Comparison of ENCODE assay signal across 28 cellular contexts in the genomic region with DNA sequence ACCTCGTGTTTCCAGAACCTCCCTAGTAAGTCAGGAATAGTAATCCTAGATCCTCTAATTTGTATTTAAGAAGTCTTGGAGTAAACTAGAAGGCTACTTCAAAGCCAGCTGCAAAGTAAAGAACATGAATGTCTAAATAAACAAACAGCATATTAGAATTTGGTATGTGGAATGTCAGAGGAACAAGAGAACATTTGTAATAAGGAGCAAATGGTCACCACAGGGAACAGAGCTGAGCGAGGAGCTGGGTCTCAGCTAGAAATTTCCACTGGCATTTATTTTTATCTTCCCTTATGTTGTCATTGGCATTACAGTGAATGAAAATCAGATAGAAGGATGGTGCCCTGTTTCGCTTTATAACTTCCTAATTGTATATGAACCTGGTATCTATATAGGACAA. TPM values are rescaled to one million over a fixed set of nuclear protein-coding genes. Genes with fewer than 3 reads are reported as not detected.
A peak's percentile ranks its signal among the peaks of the same experiment; 100 is the strongest.
DNase-seq lines count a peak whose midpoint lies in the region; ATAC-seq and TF ChIP-seq lines count a peak whose summit lies in the region.
"Had no signal": no experiment of that assay in that cellular context is flagged by ENCODE, and none has a peak within 500 bp of the region (broad histone marks: within the 10 kb centered on the region; RNA-seq: fewer than 3 reads in every experiment).

No MANE protein-coding gene starts in this region.

- peaks cover 61% of the 10 kb centered on the region for H3K4me1 ChIP-seq in GM23248 (ENCODE audit: insufficient read depth)
- H3K4me1 ChIP-seq in SJCRH30 = peaks cover 11% of the 10 kb centered on the region
- H3K4me1 ChIP-seq: BE2C, parathyroid adenoma had no signal

- peaks cover 9% of the 10 kb centered on the region; the same call in 1 of the 2 replicates for H4K20me1 ChIP-seq in GM23248 (ENCODE audit: insufficient read depth)

- in situ Hi-C loops in GM23248 (cut with MboI) = no loop called here

- no peak for TF ChIP-seq CTCF in chondrocyte (IDR thresholded peaks at IDR 0.05)
- TF ChIP-seq CTCF in osteocyte (IDR thresholded peaks at IDR 0.05) = no peak

- H3K9ac ChIP-seq in GM23248 = peak overlapping the region; percentile 40
- H3K9ac ChIP-seq: neural progenitor cell, parathyroid adenoma had no signal

- H3K27ac Mint-ChIP-seq in chondrocyte (ENCODE audit: unreplicated experiment) = peak overlapping the region; percentile 55
- peak overlapping the region; percentile 76 for H3K27ac Mint-ChIP-seq in osteocyte (ENCODE audit: unreplicated experiment)
- H3K27ac Mint-ChIP-seq: activated CD8-positive, alpha-beta memory T cell treated with anti-CD3 and anti-CD28 coated beads, Interleukin-2, amount 10 ng/mL, durations not matched to agents 7 days and 5 days; activated naive CD8-positive, alpha-beta T cell treated with anti-CD3 and anti-CD28 coated beads, Interleukin-2, amount 10 ng/mL, durations not matched to agents 7 days and 5 days; IgD-negative memory B cell; neural progenitor cell had no signal

- H3K9me2 ChIP-seq in GM23248 (ENCODE audit: insufficient read depth) = no peaks in the 10 kb centered on the region

- H3K27me3 Mint-ChIP-seq in chondrocyte (ENCODE audit: low read depth) (no peaks in the 10 kb centered on the region), osteocyte (ENCODE audit: unreplicated experiment) (no peaks in the 10 kb centered on the region)
- H3K27me3 Mint-ChIP-seq: activated naive CD8-positive, alpha-beta T cell treated with anti-CD3 and anti-CD28 coated beads, Interleukin-2, amount 10 ng/mL, durations not matched to agents 7 days and 5 days had no signal

- no peak overlapping the region for H2AFZ ChIP-seq in GM23248
- H2AFZ ChIP-seq: neural progenitor cell, parathyroid adenoma had no signal

- no peaks in the 10 kb centered on the region for H3K27me3 ChIP-seq in GM23248 (replicated peaks; ENCODE audit: insufficient read depth)
- H3K27me3 ChIP-seq in SJCRH30 = no peaks in the 10 kb centered on the region
- H3K27me3 ChIP-seq: BE2C, neural progenitor cell, SJSA1, tibial artery had no signal

- ATAC-seq in HG02759 (IDR thresholded peaks at IDR 0.05; ENCODE audit: unreplicated experiment) = no peak
- no peak for ATAC-seq in GM21528 (IDR thresholded peaks at IDR 0.05; ENCODE audit: low FRiP score, unreplicated experiment)
- ATAC-seq: activated CD8-positive, alpha-beta memory T cell treated with anti-CD3 and anti-CD28 coated beads, Interleukin-2, amount 10 ng/mL, durations not matched to agents 7 days and 5 days; activated T-cell treated with anti-CD3 and anti-CD28 coated beads, Interleukin-2, amount 50 U/mL, for 4 hours; left cardiac atrium had no signal

- no peak overlapping the region for H3K4me2 ChIP-seq in GM23248 (ENCODE audit: unreplicated experiment)
- H3K4me2 ChIP-seq: neural progenitor cell had no signal

- no peak for DNase-seq in GM23248
- DNase-seq in SJCRH30 = peak; percentile 15 to 40
- no peak for DNase-seq in chondrocyte (ENCODE audit: low spot score)
- no peak for DNase-seq in osteocyte (ENCODE audit: extremely low spot score, unreplicated experiment)
- DNase-seq in NCI-H524 (lab: John Stamatoyannopoulos, UW) = no peak
- DNase-seq in GM19240 (ENCODE audit: insufficient read length, low spot score) = no peak
- DNase-seq: activated CD4-positive, alpha-beta T cell treated with anti-CD3 and anti-CD28 coated beads, Interleukin-2, amount 50 U/mL, for 4 hours; activated CD4-positive, CD25-positive, alpha-beta regulatory T cell; activated CD8-positive, alpha-beta memory T cell treated with anti-CD3 and anti-CD28 coated beads, Interleukin-2, amount 10 ng/mL, durations not matched to agents 7 days and 5 days; activated gamma-delta T cell treated with Interleukin-2 at 50 U/mL for 16 hours; activated naive CD8-positive, alpha-beta T cell treated with anti-CD3 and anti-CD28 coated beads, Interleukin-2, amount 10 ng/mL, durations not matched to agents 7 days and 5 days; activated T-cell treated with anti-CD3 and anti-CD28 coated beads, Interleukin-2, amount 50 U/mL, for 4 hours; BE2C; hippocampal formation; left cardiac atrium; NCI-H1436 treated with DMSO at 0.1 percent for 48 hours; NCI-H446 treated with DMSO at 0.1 percent for 48 hours; NCI-H82; retina; stimulated activated CD4-positive, alpha-beta T cell treated with anti-CD3 and anti-CD28 coated beads, Interleukin-4, amount 100 ng/mL, for 24 hours; T-helper 1 cell; tibial artery had no signal

- WGBS in GM23248 (ENCODE audit: low coverage in 1 of 2, low lambda C conversion rate in 2 of 2, missing lambda C conversion rate in 2 of 2), 2 experiments = 67% methylated on average over 3 of the region's 3 CpGs

- no peak overlapping the region for H3K4me3 ChIP-seq in GM23248
- no peak overlapping the region for H3K4me3 ChIP-seq in SJCRH30
- H3K4me3 ChIP-seq: neural progenitor cell, SJSA1, tibial artery had no signal

- H3K9me3 ChIP-seq in GM23248 (ENCODE audit: low read depth) (no peaks in the 10 kb centered on the region), SJCRH30 (replicated peaks) (no peaks in the 10 kb centered on the region)
- H3K9me3 ChIP-seq: BE2C, SJSA1, tibial artery had no signal

- peaks cover 93% of the 10 kb centered on the region for H3F3A ChIP-seq in GM23248 (ENCODE audit: insufficient read depth)

- H3K4me3 Mint-ChIP-seq in chondrocyte (ENCODE audit: unreplicated experiment) = no peak overlapping the region
- H3K4me3 Mint-ChIP-seq in osteocyte (ENCODE audit: unreplicated experiment) = no peak overlapping the region
- H3K4me3 Mint-ChIP-seq: activated CD8-positive, alpha-beta memory T cell treated with anti-CD3 and anti-CD28 coated beads, Interleukin-2, amount 10 ng/mL, durations not matched to agents 7 days and 5 days; activated naive CD8-positive, alpha-beta T cell treated with anti-CD3 and anti-CD28 coated beads, Interleukin-2, amount 10 ng/mL, durations not matched to agents 7 days and 5 days; activated T-cell treated with anti-CD3 and anti-CD28 coated beads, Interleukin-2, amount 50 U/mL, for 4 hours; IgD-negative memory B cell; neural progenitor cell had no signal

- H3K36me3 ChIP-seq in GM23248 (ENCODE audit: low read depth) = peaks cover 93% of the 10 kb centered on the region
- H3K36me3 ChIP-seq in SJCRH30 = peaks cover 17% of the 10 kb centered on the region

- H3K9me3 Mint-ChIP-seq in chondrocyte (ENCODE audit: low read depth) = no peaks in the 10 kb centered on the region
- no peaks in the 10 kb centered on the region for H3K9me3 Mint-ChIP-seq in osteocyte (ENCODE audit: unreplicated experiment)
- H3K9me3 Mint-ChIP-seq: activated naive CD8-positive, alpha-beta T cell treated with anti-CD3 and anti-CD28 coated beads, Interleukin-2, amount 10 ng/mL, durations not matched to agents 7 days and 5 days; activated T-cell treated with anti-CD3 and anti-CD28 coated beads, Interleukin-2, amount 50 U/mL, for 4 hours; IgD-negative memory B cell; neural progenitor cell had no signal

- H3K36me3 Mint-ChIP-seq in chondrocyte (ENCODE audit: low read depth) = peaks cover 20% of the 10 kb centered on the region
- H3K36me3 Mint-ChIP-seq in osteocyte (ENCODE audit: unreplicated experiment) = peaks cover 22% of the 10 kb centered on the region
- H3K36me3 Mint-ChIP-seq: activated CD8-positive, alpha-beta memory T cell treated with anti-CD3 and anti-CD28 coated beads, Interleukin-2, amount 10 ng/mL, durations not matched to agents 7 days and 5 days; activated naive CD8-positive, alpha-beta T cell treated with anti-CD3 and anti-CD28 coated beads, Interleukin-2, amount 10 ng/mL, durations not matched to agents 7 days and 5 days; IgD-negative memory B cell; neural progenitor cell had no signal

- H3K79me2 ChIP-seq in GM23248 (ENCODE audit: insufficient read depth) = peaks cover 100% of the 10 kb centered on the region
- H3K79me2 ChIP-seq: parathyroid adenoma had no signal

- peak overlapping the region; percentile 68 for H3K27ac ChIP-seq in GM23248
- H3K27ac ChIP-seq in SJCRH30 = peak overlapping the region; percentile 15; the same call in 1 of the 2 replicates
- H3K27ac ChIP-seq: neural progenitor cell, parathyroid adenoma, SJSA1, tibial artery had no signal

- peaks cover 22% of the 10 kb centered on the region for H3K4me1 Mint-ChIP-seq in chondrocyte (ENCODE audit: low read depth)
- peaks cover 13% of the 10 kb centered on the region for H3K4me1 Mint-ChIP-seq in osteocyte (ENCODE audit: unreplicated experiment)
- H3K4me1 Mint-ChIP-seq: activated CD8-positive, alpha-beta memory T cell treated with anti-CD3 and anti-CD28 coated beads, Interleukin-2, amount 10 ng/mL, durations not matched to agents 7 days and 5 days; activated naive CD8-positive, alpha-beta T cell treated with anti-CD3 and anti-CD28 coated beads, Interleukin-2, amount 10 ng/mL, durations not matched to agents 7 days and 5 days had no signal

RNA-seq across cellular contexts. Expression of a gene that starts 50.2 kb away (rescaled TPM):
- total RNA-seq in GM23248 (2014; rRNA removed; shearing (Covaris generic)) = 795 and 861 TPM in 2 replicates
- polyA plus RNA-seq in GM23248 (2016; fragmentation: Nextera tagmentation; extraction: Ambion mirVana) = 550 and 553 TPM in 2 replicates
- total RNA-seq in SJCRH30 (2014; rRNA removed; shearing (Covaris generic)) = 15.5 and 18.7 TPM in 2 replicates
- total RNA-seq in chondrocyte = 105 to 135 TPM (median 131 TPM) in 3 replicates
- 124 and 129 TPM in 2 replicates for total RNA-seq in osteocyte
- polyA plus RNA-seq: IgD-negative memory B cell had no signal

Comparison
In these comparisons a context has a peak if more than half of its experiments do, and no peak if none do; other contexts are left out.
1. DNase-seq: peak in SJCRH30 (2 of 2); none in GM23248 (single experiment), chondrocyte (single experiment), osteocyte (single experiment), NCI-H524 (0 of 2) and GM19240 (single experiment).